Comparison of ENCODE assay signal across 9 cellular contexts in the genomic region with DNA sequence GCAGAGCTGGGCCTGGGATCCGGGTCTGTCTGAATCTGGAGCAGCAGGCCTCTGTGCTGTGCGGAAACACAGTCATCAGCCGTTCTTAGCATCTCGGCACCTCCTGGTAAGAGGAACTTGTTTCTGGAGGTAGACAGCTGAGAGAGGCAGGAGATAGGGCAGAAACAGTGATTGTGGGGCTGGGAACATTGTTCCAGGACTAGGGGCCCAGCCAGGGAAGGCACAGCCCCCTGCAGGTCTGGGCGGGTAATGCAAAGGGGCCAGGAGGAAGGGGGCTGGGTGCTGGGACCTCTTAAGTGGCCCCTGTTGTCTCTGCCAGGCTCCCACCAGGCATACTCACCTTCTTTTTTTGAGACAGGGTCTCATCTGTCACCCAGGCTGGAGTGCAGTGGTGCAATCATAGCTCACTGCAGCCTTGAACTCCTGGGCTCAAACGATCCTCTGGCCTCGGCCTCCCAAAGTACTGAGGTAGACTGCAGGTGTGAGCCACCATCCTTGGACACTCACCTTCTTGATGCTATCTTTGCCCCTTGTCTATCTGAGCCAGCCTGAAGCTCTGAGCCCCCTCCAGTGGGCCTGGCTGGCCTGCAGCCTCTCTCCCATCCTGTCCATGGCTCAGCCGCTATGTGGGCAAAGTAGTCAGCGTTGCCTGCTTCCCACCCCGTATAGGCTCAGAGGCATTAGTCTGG.
DNase-seq lines count a peak whose midpoint lies in the region; ATAC-seq and TF ChIP-seq lines count a peak whose summit lies in the region.
"Had no signal": no experiment of that assay in that cellular context is flagged by ENCODE, and none has a peak within 500 bp of the region (broad histone marks: within the 10 kb centered on the region; RNA-seq: fewer than 3 reads in every experiment).

No MANE protein-coding gene starts in this region.

- H3K36me3 Mint-ChIP-seq in activated naive CD8-positive, alpha-beta T cell treated with anti-CD3 and anti-CD28 coated beads for 36 hours, result no peaks in the 10 kb centered on the region
- H3K36me3 Mint-ChIP-seq in naive thymus-derived CD8-positive, alpha-beta T cell, result no peaks in the 10 kb centered on the region

- H3K23ac ChIP-seq in mesenchymal stem cell (ENCODE audit: low read length in 2 of 2), result no peak overlapping the region

- no peak overlapping the region for H3K18ac ChIP-seq in mesenchymal stem cell (ENCODE audit: low read depth in 1 of 2, low read length in 2 of 2)

- no peak overlapping the region for H2BK12ac ChIP-seq in mesenchymal stem cell (ENCODE audit: low read length in 2 of 2)

- H3K4me2 ChIP-seq in mesenchymal stem cell (ENCODE audit: low read length, poor library complexity, severe bottlenecking), result no peak overlapping the region

- no peak overlapping the region for H4K91ac ChIP-seq in mesenchymal stem cell (ENCODE audit: low read length)

- peaks cover 49 to 66% of the 10 kb centered on the region in 2 experiments for H3K27me3 ChIP-seq in mesenchymal stem cell (ENCODE audit: control insufficient read depth in 1 of 2, insufficient read depth in 1 of 2, low read length in 2 of 2)

- no peak overlapping the region for H4K8ac ChIP-seq in mesenchymal stem cell (ENCODE audit: low read length)

- H2AFZ ChIP-seq in mesenchymal stem cell (ENCODE audit: low read depth, low read length), result no peak overlapping the region

- TF ChIP-seq CTCF in HEK293 (tag by site-specific recombination; IDR thresholded peaks at IDR 0.05), result peak; percentile 41; the same call in 1 of the 2 replicates

- ATAC-seq in naive thymus-derived CD8-positive, alpha-beta T cell, result no peak
- ATAC-seq in HG02973 (IDR thresholded peaks at IDR 0.05; ENCODE audit: unreplicated experiment), result no peak

- no peaks in the 10 kb centered on the region for H3K9me3 Mint-ChIP-seq in activated naive CD8-positive, alpha-beta T cell treated with anti-CD3 and anti-CD28 coated beads for 36 hours
- peaks cover 0 to 2% (median 0%) of the 10 kb centered on the region in 9 donors for H3K9me3 Mint-ChIP-seq in naive thymus-derived CD8-positive, alpha-beta T cell

- H3K4me1 Mint-ChIP-seq in activated naive CD8-positive, alpha-beta T cell treated with anti-CD3 and anti-CD28 coated beads for 36 hours, result no peaks in the 10 kb centered on the region
- H3K4me1 Mint-ChIP-seq in naive thymus-derived CD8-positive, alpha-beta T cell, result peaks cover 0 to 4% (median 0%) of the 10 kb centered on the region in 4 donors

- H2BK15ac ChIP-seq in mesenchymal stem cell (ENCODE audit: low read depth, poor library complexity, severe bottlenecking), result no peak overlapping the region

- H3K4me3 ChIP-seq in HEK293 (ENCODE audit: low read depth, low read length) (no peak overlapping the region), mesenchymal stem cell (ENCODE audit: insufficient read depth in 1 of 2, low read depth in 1 of 2, low read length in 2 of 2) (no peak overlapping the region)
- H3K4me3 ChIP-seq: tibial nerve had no signal

- peaks cover 21% of the 10 kb centered on the region for H3K27me3 Mint-ChIP-seq in activated naive CD8-positive, alpha-beta T cell treated with anti-CD3 and anti-CD28 coated beads for 36 hours
- H3K27me3 Mint-ChIP-seq in naive thymus-derived CD8-positive, alpha-beta T cell, result peaks cover 6 to 37% (median 20%) of the 10 kb centered on the region in 5 donors

- H3K9ac ChIP-seq in mesenchymal stem cell (ENCODE audit: low read length), result no peak overlapping the region

- CTCF ChIA-PET in HEK293 (lab: Yijun Ruan, JAX), result interaction anchor here (0.6 to 1.8 kb wide), 17 partner anchors 18 to 298 kb away, joined by 3 to 6 read pairs (median 3); no protein-coding TSS in a partner anchor

- H2AK5ac ChIP-seq in mesenchymal stem cell (ENCODE audit: low read length, severe bottlenecking), result no peak overlapping the region

- no peaks in the 10 kb centered on the region for H3K36me3 ChIP-seq in HEK293 (ENCODE audit: control insufficient read depth in 2 of 2, insufficient read depth in 1 of 2, low read length in 2 of 2)
- no peaks in the 10 kb centered on the region for H3K36me3 ChIP-seq in mesenchymal stem cell (ENCODE audit: control insufficient read depth in 1 of 2, insufficient read depth in 2 of 2, low read depth in 1 of 2, low read length in 2 of 2)
- H3K36me3 ChIP-seq: tibial nerve had no signal

- H2BK120ac ChIP-seq in mesenchymal stem cell (ENCODE audit: low read depth, low read length), result no peak overlapping the region

- no peak overlapping the region for H3K27ac ChIP-seq in HEK293 (ENCODE audit: extremely low read depth, low read depth, low read length)
- no peak overlapping the region for H3K27ac ChIP-seq in mesenchymal stem cell (ENCODE audit: low read length, poor library complexity, severe bottlenecking)
- H3K27ac ChIP-seq: tibial nerve had no signal

- H3K27ac Mint-ChIP-seq in activated naive CD8-positive, alpha-beta T cell treated with anti-CD3 and anti-CD28 coated beads for 36 hours, result no peak overlapping the region
- H3K27ac Mint-ChIP-seq in naive thymus-derived CD8-positive, alpha-beta T cell, result no peak overlapping the region

- H3K4me1 ChIP-seq in HEK293 (ENCODE audit: control insufficient read depth, insufficient read depth, low read length) (peaks cover 4% of the 10 kb centered on the region; the same call in 1 of the 2 replicates), mesenchymal stem cell (ENCODE audit: control insufficient read depth, insufficient read depth, low read depth, low read length) (peaks cover 2% of the 10 kb centered on the region)
- H3K4me1 ChIP-seq: tibial nerve had no signal

- POLR2A ChIA-PET in HEK293 (lab: Yijun Ruan, JAX), result interaction anchor here (0.7 kb wide), 1 partner anchor 188 kb away, joined by 3 read pairs; no protein-coding TSS in a partner anchor
- POLR2A ChIA-PET in naive thymus-derived CD8-positive, alpha-beta T cell (lab: Charles Lee), result no interaction called here

- no peak overlapping the region for H3K4ac ChIP-seq in mesenchymal stem cell (ENCODE audit: low read depth in 1 of 2, low read length in 2 of 2)

- no peak overlapping the region for H3K4me3 Mint-ChIP-seq in activated naive CD8-positive, alpha-beta T cell treated with anti-CD3 and anti-CD28 coated beads for 36 hours
- H3K4me3 Mint-ChIP-seq in naive thymus-derived CD8-positive, alpha-beta T cell, result no peak overlapping the region

- peak; percentile 60 for DNase-seq in DMS53 (lab: John Stamatoyannopoulos, UW)
- no peak for DNase-seq in DMS53 treated with DMSO at 0.1 percent for 48 hours (lab: John Stamatoyannopoulos, UW; ENCODE audit: unreplicated experiment)
- peak; percentile 10 for DNase-seq in activated naive CD8-positive, alpha-beta T cell treated with anti-CD3 and anti-CD28 coated beads for 36 hours
- DNase-seq in mesenchymal stem cell, result peak; percentile 25
- DNase-seq in naive thymus-derived CD8-positive, alpha-beta T cell, result no peak
- DNase-seq in H4 (ENCODE audit: low spot score), result no peak

- no peaks in the 10 kb centered on the region for H3K79me1 ChIP-seq in mesenchymal stem cell (replicated peaks; ENCODE audit: low read length, poor library complexity, severe bottlenecking)

- WGBS in mesenchymal stem cell, result 79% methylated on average over 10 of the region's 10 CpGs

- H2BK5ac ChIP-seq in mesenchymal stem cell (ENCODE audit: low read depth, low read length, poor library complexity, severe bottlenecking), result no peak overlapping the region

- H3K9me3 ChIP-seq in HEK293 (ENCODE audit: control insufficient read depth, insufficient read depth, low read depth, low read length), result no peaks in the 10 kb centered on the region
- peaks cover 3% of the 10 kb centered on the region for H3K9me3 ChIP-seq in mesenchymal stem cell (ENCODE audit: control insufficient read depth, low read length)

- no peak overlapping the region for H3K14ac ChIP-seq in mesenchymal stem cell (ENCODE audit: low read length in 2 of 2)

TF ChIP-seq in HEK293, 187 proteins besides CTCF, POLR2A, EP300 and RAD21:
- no peak for TF ChIP-seq YY1 (tag by site-specific recombination; IDR thresholded peaks at IDR 0.05)
- no peak for TF ChIP-seq ZNF514 (tag by site-specific recombination; IDR thresholded peaks at IDR 0.05)
- TF ChIP-seq ZBTB48 (tag by site-specific recombination; IDR thresholded peaks at IDR 0.05), result peak; percentile 45; the same call in 1 of the 2 replicates
- no peak for TF ChIP-seq ZNF140 (tag by site-specific recombination; IDR thresholded peaks at IDR 0.05)
- no peak for TF ChIP-seq HOXD13 (CRISPR knock-in tag; IDR thresholded peaks at IDR 0.05; ENCODE audit: borderline replicate concordance)
- TF ChIP-seq, protein P1, sequence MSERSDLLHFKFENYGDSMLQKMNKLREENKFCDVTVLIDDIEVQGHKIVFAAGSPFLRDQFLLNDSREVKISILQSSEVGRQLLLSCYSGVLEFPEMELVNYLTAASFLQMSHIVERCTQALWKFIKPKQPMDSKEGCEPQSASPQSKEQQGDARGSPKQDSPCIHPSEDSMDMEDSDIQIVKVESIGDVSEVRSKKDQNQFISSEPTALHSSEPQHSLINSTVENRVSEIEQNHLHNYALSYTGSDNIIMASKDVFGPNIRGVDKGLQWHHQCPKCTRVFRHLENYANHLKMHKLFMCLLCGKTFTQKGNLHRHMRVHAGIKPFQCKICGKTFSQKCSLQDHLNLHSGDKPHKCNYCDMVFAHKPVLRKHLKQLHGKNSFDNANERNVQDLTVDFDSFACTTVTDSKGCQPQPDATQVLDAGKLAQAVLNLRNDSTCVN (tag by site-specific recombination; optimal IDR thresholded peaks at IDR 0.05), result no peak
- no peak for TF ChIP-seq BCL11A (tag by site-specific recombination; IDR thresholded peaks at IDR 0.05; ENCODE audit: low read depth)
- no peak for TF ChIP-seq MEIS1 (CRISPR knock-in tag; IDR thresholded peaks at IDR 0.05; ENCODE audit: borderline replicate concordance)

Comparison
In these comparisons a context has a peak if more than half of its experiments do, and no peak if none do; other contexts are left out.
1. DNase-seq: peak in DMS53 (single experiment), activated naive CD8-positive, alpha-beta T cell treated with anti-CD3 and anti-CD28 coated beads for 36 hours (single experiment) and mesenchymal stem cell (single experiment); none in DMS53 treated with DMSO at 0.1 percent for 48 hours (single experiment), naive thymus-derived CD8-positive, alpha-beta T cell (0 of 10) and H4 (single experiment).